ENCODE assay signal across 8 cellular contexts in the genomic region with DNA sequence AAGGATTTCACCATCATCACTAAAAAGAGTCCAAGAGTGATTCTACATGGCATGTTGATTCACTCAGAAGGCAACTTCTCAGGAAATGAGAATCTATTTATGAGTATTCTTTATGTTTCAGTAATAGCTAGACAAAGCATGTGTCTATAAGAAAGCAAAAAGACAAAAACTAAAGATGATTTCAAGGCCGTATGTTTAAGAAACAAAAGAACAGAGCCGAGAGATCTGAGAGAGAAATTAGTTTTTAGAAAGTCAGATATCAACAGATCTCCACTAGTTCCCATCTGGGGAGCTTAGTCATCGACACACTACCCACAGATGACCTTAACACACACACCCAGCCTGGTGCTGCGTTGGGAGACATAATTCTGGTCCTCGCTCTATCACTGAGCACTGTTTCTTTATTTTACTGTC. TPM values are rescaled to one million over a fixed set of nuclear protein-coding genes. Genes with fewer than 3 reads are reported as not detected.
A peak's percentile ranks its signal among the peaks of the same experiment; 100 is the strongest.
DNase-seq lines count a peak whose midpoint lies in the region; ATAC-seq and TF ChIP-seq lines count a peak whose summit lies in the region.
"Had no signal": no experiment of that assay in that cellular context is flagged by ENCODE, and none has a peak within 500 bp of the region (broad histone marks: within the 10 kb centered on the region; RNA-seq: fewer than 3 reads in every experiment).

No MANE protein-coding gene starts in this region.

- peaks cover 83% of the 10 kb centered on the region for H3K4me1 Mint-ChIP-seq in activated CD8-positive, alpha-beta memory T cell treated with anti-CD3 and anti-CD28 coated beads, Interleukin-2, amount 10 ng/mL, durations not matched to agents 7 days and 5 days
- H3K4me1 Mint-ChIP-seq in naive thymus-derived CD8-positive, alpha-beta T cell, result peaks cover 35 to 97% (median 88%) of the 10 kb centered on the region in 4 donors

- H3K4me1 ChIP-seq in esophagus squamous epithelium, result peaks cover 0 to 51% (median 13%) of the 10 kb centered on the region in 3 donors

- H3K9me3 Mint-ChIP-seq in activated CD8-positive, alpha-beta memory T cell treated with anti-CD3 and anti-CD28 coated beads, Interleukin-2, amount 10 ng/mL, durations not matched to agents 7 days and 5 days (ENCODE audit: low read depth), result no peaks in the 10 kb centered on the region
- peaks cover 0 to 3% (median 0%) of the 10 kb centered on the region in 9 donors for H3K9me3 Mint-ChIP-seq in naive thymus-derived CD8-positive, alpha-beta T cell

- H3K36me3 Mint-ChIP-seq in activated CD8-positive, alpha-beta memory T cell treated with anti-CD3 and anti-CD28 coated beads, Interleukin-2, amount 10 ng/mL, durations not matched to agents 7 days and 5 days, result peaks cover 16% of the 10 kb centered on the region
- peaks cover 0 to 10% (median 0%) of the 10 kb centered on the region in 3 donors for H3K36me3 Mint-ChIP-seq in naive thymus-derived CD8-positive, alpha-beta T cell

- H3K4me3 Mint-ChIP-seq in activated CD8-positive, alpha-beta memory T cell treated with anti-CD3 and anti-CD28 coated beads, Interleukin-2, amount 10 ng/mL, durations not matched to agents 7 days and 5 days, result peak overlapping the region; percentile 15
- peak overlapping the region in 9 of 10 donors; percentile 23 to 61 (median 41) for H3K4me3 Mint-ChIP-seq in naive thymus-derived CD8-positive, alpha-beta T cell

- H3K27ac ChIP-seq in esophagus squamous epithelium, result no peak overlapping the region

- intact Hi-C loops in esophagus squamous epithelium (cut with DNase I), result no loop called here

- no peak for DNase-seq in activated CD8-positive, alpha-beta memory T cell treated with anti-CD3 and anti-CD28 coated beads, Interleukin-2, amount 10 ng/mL, durations not matched to agents 7 days and 5 days
- DNase-seq in naive thymus-derived CD8-positive, alpha-beta T cell, result no peak
- DNase-seq in esophagus squamous epithelium (lab: John Stamatoyannopoulos, UW) (no peak), SW 1271 (lab: John Stamatoyannopoulos, UW) (no peak), NCI-H2227 (lab: John Stamatoyannopoulos, UW; ENCODE audit: unreplicated experiment) (no peak)

- ATAC-seq in GM18520 (IDR thresholded peaks at IDR 0.05; ENCODE audit: unreplicated experiment) (peak; percentile 42), HG02759 (IDR thresholded peaks at IDR 0.05; ENCODE audit: unreplicated experiment) (peak; percentile 50)
- peak; percentile 84 for ATAC-seq in activated CD8-positive, alpha-beta memory T cell treated with anti-CD3 and anti-CD28 coated beads, Interleukin-2, amount 10 ng/mL, durations not matched to agents 7 days and 5 days
- no peak for ATAC-seq in naive thymus-derived CD8-positive, alpha-beta T cell

- 40 to 69% methylated on average over 5 of the region's 5 CpGs for WGBS in esophagus squamous epithelium, 2 donors

- CTCF ChIA-PET in activated CD8-positive, alpha-beta memory T cell treated with anti-CD3 and anti-CD28 coated beads, Interleukin-2, amount 10 ng/mL, durations not matched to agents 7 days and 5 days (lab: Charles Lee), result interaction anchor here (0.6 to 2.4 kb wide), 4 partner anchors 10 to 1722 kb away, joined by 4 to 10 read pairs (median 4); no protein-coding TSS in a partner anchor

- no peak for TF ChIP-seq POLR2A in esophagus squamous epithelium (IDR thresholded peaks at IDR 0.05)

- H3K27ac Mint-ChIP-seq in activated CD8-positive, alpha-beta memory T cell treated with anti-CD3 and anti-CD28 coated beads, Interleukin-2, amount 10 ng/mL, durations not matched to agents 7 days and 5 days, result peak overlapping the region; percentile 70
- peak overlapping the region; percentile 61 to 97 (median 90) for H3K27ac Mint-ChIP-seq in naive thymus-derived CD8-positive, alpha-beta T cell
- H3K27ac Mint-ChIP-seq: progenitor cell of endocrine pancreas had no signal

- POLR2A ChIA-PET in naive thymus-derived CD8-positive, alpha-beta T cell (lab: Charles Lee), result interaction anchor here (0.7 to 3.3 kb wide), 4 partner anchors 9 to 38 kb away, joined by 3 to 18 read pairs (median 3); no protein-coding TSS in a partner anchor

- H3K4me3 ChIP-seq in esophagus squamous epithelium, result no peak overlapping the region

- H3K27me3 Mint-ChIP-seq in activated CD8-positive, alpha-beta memory T cell treated with anti-CD3 and anti-CD28 coated beads, Interleukin-2, amount 10 ng/mL, durations not matched to agents 7 days and 5 days, result no peaks in the 10 kb centered on the region
- no peaks in the 10 kb centered on the region for H3K27me3 Mint-ChIP-seq in naive thymus-derived CD8-positive, alpha-beta T cell
- H3K27me3 Mint-ChIP-seq: progenitor cell of endocrine pancreas had no signal

- no peaks in the 10 kb centered on the region for H3K27me3 ChIP-seq in esophagus squamous epithelium

- TF ChIP-seq CTCF in esophagus squamous epithelium (IDR thresholded peaks at IDR 0.05), result no peak

- H3K36me3 ChIP-seq in esophagus squamous epithelium, result no peaks in the 10 kb centered on the region

- no peaks in the 10 kb centered on the region for H3K9me3 ChIP-seq in esophagus squamous epithelium

RNA-seq across cellular contexts. Expression of a gene that starts 21.0 kb away (rescaled TPM):
- total RNA-seq in activated CD8-positive, alpha-beta memory T cell treated with anti-CD3 and anti-CD28 coated beads, Interleukin-2, amount 10 ng/mL, durations not matched to agents 7 days and 5 days, result 100 to 1,000 TPM; 129 to 136 TPM
- 100 to 1,000 TPM; 152 to 169 TPM for total RNA-seq in naive thymus-derived CD8-positive, alpha-beta T cell
- polyA plus RNA-seq in naive thymus-derived CD8-positive, alpha-beta T cell, result 10 to 100 TPM; 54.3 to 77.5 (median 59.9) TPM
- 10 to 100 TPM in 1 of 4 donors, 1 to 10 TPM in 3; 3.1 to 19.1 (median 7.6) TPM for total RNA-seq in esophagus squamous epithelium

Comparison
In these comparisons a context has a peak if more than half of its experiments do, and no peak if none do; other contexts are left out.
1. ATAC-seq: peak in GM18520 (single experiment), HG02759 (single experiment) and activated CD8-positive, alpha-beta memory T cell treated with anti-CD3 and anti-CD28 coated beads, Interleukin-2, amount 10 ng/mL, durations not matched to agents 7 days and 5 days (single experiment); none in naive thymus-derived CD8-positive, alpha-beta T cell (0 of 2).
2. RNA of a gene that starts 21.0 kb away (total RNA-seq): 152 to 169 TPM in naive thymus-derived CD8-positive, alpha-beta T cell and 129 to 136 TPM in activated CD8-positive, alpha-beta memory T cell treated with anti-CD3 and anti-CD28 coated beads, Interleukin-2, amount 10 ng/mL, durations not matched to agents 7 days and 5 days; 3.1 to 19.1 TPM in esophagus squamous epithelium; every median in the first group is over 4 times any median in the second.